In genomic region chr4:131540256-131540655, GRCh38 we compare ENCODE assay signal across 15 cellular contexts.
DNase-seq lines count a peak whose midpoint lies in the region; ATAC-seq and TF ChIP-seq lines count a peak whose summit lies in the region.
"Had no signal": no experiment of that assay in that cellular context is flagged by ENCODE, and none has a peak within 500 bp of the region (broad histone marks: within the 10 kb centered on the region; RNA-seq: fewer than 3 reads in every experiment).

No MANE protein-coding gene starts in this region.

- H3K27ac ChIP-seq in GM23338 (ENCODE audit: low read depth) (no peak overlapping the region), OCI-LY1 (ENCODE audit: low read depth, low read length, poor library complexity, severe bottlenecking) (no peak overlapping the region), neuronal stem cell (replicated peaks; ENCODE audit: low read length) (no peak overlapping the region), dorsolateral prefrontal cortex (no peak overlapping the region)
- H3K27ac ChIP-seq: GM23248 had no signal

- H3K27me3 Mint-ChIP-seq in GM23338 (ENCODE audit: insufficient read depth, low read depth, poor library complexity): no peaks in the 10 kb centered on the region
- H3K27me3 Mint-ChIP-seq: CD4-positive, alpha-beta memory T cell had no signal

- DNase-seq in GM23338 (ENCODE audit: low spot score) (no peak), neuronal stem cell (ENCODE audit: low spot score) (no peak), dorsolateral prefrontal cortex (no peak), SK-N-DZ (ENCODE audit: low spot score) (no peak)
- no peak for DNase-seq in activated naive CD4-positive, alpha-beta T cell (lab: John Stamatoyannopoulos, UW)
- DNase-seq: C1 segment of cervical spinal cord; Calu3; CD4-positive, alpha-beta memory T cell; COR-L47; DMS153; DND-41; GM23248; HFFc6 had no signal

- H3K36me3 ChIP-seq in GM23338 (ENCODE audit: insufficient read depth): no peaks in the 10 kb centered on the region
- no peaks in the 10 kb centered on the region for H3K36me3 ChIP-seq in OCI-LY1 (ENCODE audit: insufficient read depth, low read length)
- no peaks in the 10 kb centered on the region for H3K36me3 ChIP-seq in neuronal stem cell (replicated peaks in 1 of 2; ENCODE audit: control insufficient read depth in 2 of 2, insufficient read depth in 2 of 2, low read length in 2 of 2)
- H3K36me3 ChIP-seq: HAP-1 had no signal

- no peak overlapping the region for H3K4me3 ChIP-seq in GM23338
- H3K4me3 ChIP-seq in OCI-LY1 (ENCODE audit: low read depth, low read length, poor library complexity, severe bottlenecking): no peak overlapping the region
- H3K4me3 ChIP-seq in neuronal stem cell (ENCODE audit: low read length in 2 of 2): no peak overlapping the region
- no peak overlapping the region for H3K4me3 ChIP-seq in dorsolateral prefrontal cortex
- H3K4me3 ChIP-seq: GM23248, HAP-1 had no signal

- H3K9me3 ChIP-seq in OCI-LY1 (ENCODE audit: low read length) (no peaks in the 10 kb centered on the region), neuronal stem cell (replicated peaks in 1 of 2; ENCODE audit: control insufficient read depth in 2 of 2, insufficient read depth in 1 of 2, low read depth in 1 of 2, low read length in 2 of 2) (no peaks in the 10 kb centered on the region)
- H3K9me3 ChIP-seq: HAP-1 had no signal

- H3K79me1 ChIP-seq in neuronal stem cell (ENCODE audit: low read depth, low read length): no peaks in the 10 kb centered on the region

- no peak overlapping the region for H3K4me3 Mint-ChIP-seq in GM23338
- H3K4me3 Mint-ChIP-seq: CD4-positive, alpha-beta memory T cell; HFFc6 had no signal

- no peak overlapping the region for H2AK5ac ChIP-seq in neuronal stem cell (ENCODE audit: low read depth, low read length)

- TF ChIP-seq CTCF in GM23338 (conservative IDR thresholded peaks at IDR 0.05; ENCODE audit: low read depth in 2 of 2) (no peak), OCI-LY1 (IDR thresholded peaks at IDR 0.05; ENCODE audit: low read length) (no peak), dorsolateral prefrontal cortex (IDR thresholded peaks at IDR 0.05 in 54 of 56, conservative IDR thresholded peaks at IDR 0.05 in 2 of 56; ENCODE audit: low read depth in 1 of 56, partially characterized antibody in 56 of 56) (no peak)

- H2BK15ac ChIP-seq in neuronal stem cell (ENCODE audit: low read length): no peak overlapping the region

- no peaks in the 10 kb centered on the region for H3K4me1 Mint-ChIP-seq in GM23338
- H3K4me1 Mint-ChIP-seq: CD4-positive, alpha-beta memory T cell had no signal

- H2BK12ac ChIP-seq in neuronal stem cell (ENCODE audit: low read length): no peak overlapping the region

- no peak overlapping the region for H3K14ac ChIP-seq in neuronal stem cell (ENCODE audit: low read length)

- H4K20me1 ChIP-seq in GM23338 (replicated peaks; ENCODE audit: insufficient read depth): no peaks in the 10 kb centered on the region
- H4K20me1 ChIP-seq in OCI-LY1 (ENCODE audit: insufficient read depth, low read length): no peaks in the 10 kb centered on the region

- H3K27ac Mint-ChIP-seq in GM23338: no peak overlapping the region
- H3K27ac Mint-ChIP-seq: CD4-positive, alpha-beta memory T cell; HFFc6 had no signal

- H4K8ac ChIP-seq in neuronal stem cell (ENCODE audit: low read depth, low read length): no peak overlapping the region

- peak; percentile 39; the same call in 2 of the 3 replicates for ATAC-seq in GM23338

- intact Hi-C loops in dorsolateral prefrontal cortex (cut with DNase I): no loop called here

- H3F3A ChIP-seq in GM23338 (replicated peaks; ENCODE audit: low read depth) (no peaks in the 10 kb centered on the region), OCI-LY1 (ENCODE audit: insufficient read depth, low read length) (no peaks in the 10 kb centered on the region)

- H3K18ac ChIP-seq in neuronal stem cell (ENCODE audit: low read length): peak overlapping the region; percentile 19

- H3K79me2 ChIP-seq in GM23338 (replicated peaks; ENCODE audit: insufficient read depth) (no peaks in the 10 kb centered on the region), OCI-LY1 (ENCODE audit: insufficient read depth, low read length) (no peaks in the 10 kb centered on the region)

- WGBS in neuronal stem cell (ENCODE audit: extremely low coverage in 2 of 2, insufficient read length in 2 of 2, insufficient replicate concordance in 1 of 2), 2 donors: no CpG with 5 or more reads among the region's 3 CpGs

- H3K36me3 Mint-ChIP-seq in GM23338 (ENCODE audit: low read depth): no peaks in the 10 kb centered on the region
- H3K36me3 Mint-ChIP-seq: CD4-positive, alpha-beta memory T cell had no signal

- H3K27me3 ChIP-seq in GM23338 (ENCODE audit: insufficient read depth) (no peaks in the 10 kb centered on the region), OCI-LY1 (ENCODE audit: insufficient read depth, low read length) (no peaks in the 10 kb centered on the region), neuronal stem cell (ENCODE audit: control insufficient read depth in 3 of 3, insufficient read depth in 3 of 3, low read depth in 1 of 3, low read length in 3 of 3) (no peaks in the 10 kb centered on the region), dorsolateral prefrontal cortex (no peaks in the 10 kb centered on the region)

- no peak overlapping the region for H3K9ac ChIP-seq in OCI-LY1 (ENCODE audit: low read length)
- H3K9ac ChIP-seq in neuronal stem cell (ENCODE audit: low read depth, low read length, poor library complexity): no peak overlapping the region
- H3K9ac ChIP-seq: GM23248 had no signal

- no peak overlapping the region for H3K23ac ChIP-seq in neuronal stem cell (ENCODE audit: low read depth, low read length, poor library complexity)

- 0 out of 2 replicates have a peak overlapping the region, but pooled peaks have one; percentile 35 for H2AFZ ChIP-seq in GM23338
- H2AFZ ChIP-seq in OCI-LY1 (ENCODE audit: low read length): 0 out of 2 replicates have a peak overlapping the region, but pooled peaks have one; percentile 3
- H2AFZ ChIP-seq in neuronal stem cell (ENCODE audit: low read length): no peak overlapping the region
- H2AFZ ChIP-seq: GM23248 had no signal

- H2BK120ac ChIP-seq in neuronal stem cell (ENCODE audit: low read depth, low read length): no peak overlapping the region

- H3K9me3 Mint-ChIP-seq in GM23338: no peaks in the 10 kb centered on the region

- H3K4me1 ChIP-seq in GM23338 (ENCODE audit: insufficient read depth) (no peaks in the 10 kb centered on the region), OCI-LY1 (ENCODE audit: insufficient read depth, low read length, severe bottlenecking) (peaks cover 17% of the 10 kb centered on the region), neuronal stem cell (ENCODE audit: control insufficient read depth in 2 of 2, insufficient read depth in 1 of 2, low read depth in 1 of 2, low read length in 2 of 2) (no peaks in the 10 kb centered on the region)
- H3K4me1 ChIP-seq: HAP-1 had no signal

- H3K4me2 ChIP-seq in GM23338 (no peak overlapping the region), OCI-LY1 (ENCODE audit: low read length) (no peak overlapping the region), neuronal stem cell (ENCODE audit: insufficient read depth, low read length, poor library complexity, severe bottlenecking) (no peak overlapping the region)

- H4K91ac ChIP-seq in neuronal stem cell (ENCODE audit: low read depth, low read length, poor library complexity): no peak overlapping the region

- no peak overlapping the region for H3K4ac ChIP-seq in neuronal stem cell (ENCODE audit: low read length)

- H3K9me2 ChIP-seq in GM23338 (ENCODE audit: insufficient read depth) (no peaks in the 10 kb centered on the region), OCI-LY1 (ENCODE audit: low read depth, low read length) (no peaks in the 10 kb centered on the region)

- H2BK5ac ChIP-seq in neuronal stem cell (ENCODE audit: low read length): no peak overlapping the region

TF ChIP-seq in GM23338, 12 proteins besides CTCF, POLR2A, EP300 and RAD21:
- TF ChIP-seq NANOG (IDR thresholded peaks at IDR 0.05; ENCODE audit: borderline replicate concordance): no peak
- no peak for TF ChIP-seq CREB1 (CRISPR knock-in tag; IDR thresholded peaks at IDR 0.05; ENCODE audit: low read depth)
TF ChIP-seq in GM23338: peak in this region for 0.
